13 cellular contexts compared by ENCODE assay signal in the genomic region with DNA sequence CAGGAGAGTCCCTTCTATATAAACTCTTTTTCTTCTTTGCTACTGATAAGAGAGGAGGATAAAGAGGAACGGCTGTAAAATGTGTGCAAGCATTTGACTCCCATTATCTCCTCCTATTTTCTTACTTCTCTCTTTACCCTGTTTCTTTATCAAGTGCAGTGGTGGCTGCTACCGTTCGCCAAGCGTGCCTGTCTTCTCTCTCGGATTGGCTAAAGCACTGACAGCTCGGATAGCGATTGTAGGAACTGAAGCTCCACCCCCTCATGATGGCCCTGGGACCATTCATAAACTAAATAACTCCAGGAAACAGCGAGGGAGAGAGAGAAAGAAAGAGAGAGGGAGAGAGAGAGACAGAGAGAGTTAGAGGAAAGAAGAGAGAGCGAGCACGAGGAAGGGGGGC. TPM values are rescaled to one million over a fixed set of nuclear protein-coding genes. Genes with fewer than 3 reads are reported as not detected.
DNase-seq lines count a peak whose midpoint lies in the region; ATAC-seq and TF ChIP-seq lines count a peak whose summit lies in the region.
"Had no signal": no experiment of that assay in that cellular context is flagged by ENCODE, and none has a peak within 500 bp of the region (broad histone marks: within the 10 kb centered on the region; RNA-seq: fewer than 3 reads in every experiment).

No MANE protein-coding gene starts in this region.

- CTCF ChIA-PET in MCF 10A (lab: Yijun Ruan, JAX): no interaction called here

- intact Hi-C loops in lower lobe of right lung (cut with DNase I) (no loop called here), MCF 10A (cut with micrococcal nuclease) (no loop called here)

- peaks cover 0 to 9% of the 10 kb centered on the region in 2 donors for H3K9me3 ChIP-seq in duodenal mucosa (ENCODE audit: control insufficient read depth in 1 of 2, low read length in 2 of 2)
- H3K9me3 ChIP-seq in lower lobe of right lung: no peaks in the 10 kb centered on the region

- no peaks in the 10 kb centered on the region for H3K27me3 Mint-ChIP-seq in MCF 10A (ENCODE audit: insufficient read depth, unreplicated experiment)

- H3K4me3 Mint-ChIP-seq in MCF 10A (ENCODE audit: unreplicated experiment): no peak overlapping the region

- TF ChIP-seq CTCF in lower lobe of right lung (IDR thresholded peaks at IDR 0.05) (no peak), MCF 10A (IDR thresholded peaks at IDR 0.05; ENCODE audit: unreplicated experiment) (no peak)

- POLR2A ChIA-PET in MCF 10A (lab: Yijun Ruan, JAX): no interaction called here

- no TSS peak for BruUV-seq in MCF 10A (replicated peaks; lab: Mats Ljungman, UMichigan)

- H3K27ac Mint-ChIP-seq in MCF 10A (ENCODE audit: low read depth, unreplicated experiment): no peak overlapping the region

- H3K36me3 ChIP-seq in duodenal mucosa (ENCODE audit: control insufficient read depth in 1 of 2, insufficient read depth in 2 of 2, low read length in 2 of 2) (peaks cover 11 to 18% of the 10 kb centered on the region in 2 donors), lower lobe of right lung (no peaks in the 10 kb centered on the region)

- peaks cover 21% of the 10 kb centered on the region for H3K36me3 Mint-ChIP-seq in MCF 10A (ENCODE audit: insufficient read depth, unreplicated experiment)

- H3K27me3 ChIP-seq in duodenal mucosa (ENCODE audit: control insufficient read depth in 1 of 2, insufficient read depth in 2 of 2, low read length in 2 of 2) (no peaks in the 10 kb centered on the region), lower lobe of right lung (ENCODE audit: low read depth) (no peaks in the 10 kb centered on the region)
- H3K27me3 ChIP-seq: esophagus squamous epithelium had no signal

- peak overlapping the region in 1 of 2 donors; percentile 64 for H3K9ac ChIP-seq in duodenal mucosa (ENCODE audit: low read depth in 1 of 2, low read length in 2 of 2)

- no peaks in the 10 kb centered on the region for H3K9me3 Mint-ChIP-seq in MCF 10A (ENCODE audit: unreplicated experiment)

- no peak for ATAC-seq in lower lobe of right lung

- H3K27ac ChIP-seq in duodenal mucosa (ENCODE audit: low read depth, low read length) (no peak overlapping the region), lower lobe of right lung (no peak overlapping the region)
- H3K27ac ChIP-seq: skin epidermis had no signal

- no peaks in the 10 kb centered on the region for H3K4me1 ChIP-seq in duodenal mucosa (ENCODE audit: control insufficient read depth in 1 of 2, insufficient read depth in 2 of 2, low read length in 2 of 2)
- no peaks in the 10 kb centered on the region for H3K4me1 ChIP-seq in lower lobe of right lung
- H3K4me1 ChIP-seq: esophagus squamous epithelium had no signal

- no peaks in the 10 kb centered on the region for H3K4me1 Mint-ChIP-seq in MCF 10A (ENCODE audit: insufficient read depth, unreplicated experiment)

- peak overlapping the region; percentile 9 to 14 for H3K4me3 ChIP-seq in duodenal mucosa (ENCODE audit: low read depth in 1 of 2, low read length in 2 of 2)
- H3K4me3 ChIP-seq in skeletal muscle cell (ENCODE audit: low read depth, low read length): peak overlapping the region; percentile 53
- H3K4me3 ChIP-seq in lower lobe of right lung: no peak overlapping the region
- H3K4me3 ChIP-seq: lung had no signal

- DNase-seq in HuH-7.5 (ENCODE audit: low spot score): peak; percentile 76
- peak; percentile 87 for DNase-seq in left kidney (ENCODE audit: low read depth, low spot score)
- peak; percentile 76 for DNase-seq in skeletal muscle cell (ENCODE audit: low read depth)
- DNase-seq in DMS 273 treated with DMSO at 0.1 percent for 48 hours (lab: John Stamatoyannopoulos, UW): no peak
- no peak for DNase-seq in CD1c-positive myeloid dendritic cell (ENCODE audit: extremely low spot score)
- DNase-seq in lower lobe of right lung: no peak
- no peak for DNase-seq in MCF 10A (ENCODE audit: unreplicated experiment)
- DNase-seq: activated CD8-positive, alpha-beta memory T cell treated with anti-CD3 and anti-CD28 coated beads, Interleukin-2, amount 50 U/mL, for 4 hours; esophagus squamous epithelium; NCI-H2227 treated with DMSO at 0.1 percent for 48 hours had no signal

RNA-seq across cellular contexts. Expression of a gene that starts 0.3 kb away (rescaled TPM):
- total RNA-seq in lower lobe of right lung (not detected), MCF 10A (2022) (not detected in 2 replicates)

Comparison
In these comparisons a context has a peak if more than half of its experiments do, and no peak if none do; other contexts are left out.
1. DNase-seq: peak in HuH-7.5 (single experiment), left kidney (single experiment) and skeletal muscle cell (single experiment); none in DMS 273 treated with DMSO at 0.1 percent for 48 hours (single experiment), CD1c-positive myeloid dendritic cell (single experiment), lower lobe of right lung (single experiment) and MCF 10A (single experiment).